ENCODE assay signal across 8 cellular contexts in genomic region chr6:86175149-86175548, GRCh38.
DNase-seq lines count a peak whose midpoint lies in the region; ATAC-seq, FAIRE-seq and TF ChIP-seq lines count a peak whose summit lies in the region.
"Not testable (repeated sequence)": the region's sequence is repeated elsewhere in the genome, so short reads cannot be mapped to it uniquely, and the experiment has no call there.

No MANE protein-coding gene starts in this region.

- H3K27me3 ChIP-seq in A673 (replicated peaks; ENCODE audit: insufficient read depth, low read depth, low read length, poor library complexity); Panc1 (ENCODE audit: control insufficient read depth, insufficient read depth, low read length); GM12878 (replicated peaks in 1 of 2; ENCODE audit: control insufficient read depth in 2 of 2, insufficient read depth in 2 of 2, low read length in 1 of 2); iPS DF 6.9 (ENCODE audit: control insufficient read depth, insufficient read depth, low read length); trophoblast cell (ENCODE audit: insufficient read depth, low read length): not testable (repeated sequence)

- TF ChIP-seq RAD21 in GM12878 (IDR thresholded peaks at IDR 0.05; ENCODE audit: insufficient read depth, low read depth, low read length), result 0 out of 2 replicates have a peak, but pooled peaks have one; percentile 24

- not testable (repeated sequence) for H3K4me1 ChIP-seq in A673 (ENCODE audit: insufficient read depth, low read length, poor library complexity, severe bottlenecking); Panc1 (ENCODE audit: control insufficient read depth, insufficient read depth, low read length); GM12878 (ENCODE audit: control insufficient read depth, insufficient read depth, low read length); iPS DF 6.9 (ENCODE audit: control insufficient read depth, insufficient read depth, low read length); trophoblast cell (ENCODE audit: control insufficient read depth in 1 of 2, insufficient read depth in 2 of 2, low read length in 2 of 2)

- not testable (repeated sequence) for H4K8ac ChIP-seq in trophoblast cell (ENCODE audit: low read depth, low read length)

- not testable (repeated sequence) for H3K79me2 ChIP-seq in GM12878 (ENCODE audit: control insufficient read depth, insufficient read depth, low read length); trophoblast cell (ENCODE audit: control insufficient read depth, insufficient read depth, low read length, poor library complexity)

- not testable (repeated sequence) for H3K9me3 ChIP-seq in A673 (ENCODE audit: low read depth, low read length, poor library complexity, severe bottlenecking); Panc1 (ENCODE audit: control insufficient read depth, insufficient read depth, low read depth, low read length); GM12878 (replicated peaks; ENCODE audit: control insufficient read depth, insufficient read depth, low read length); iPS DF 6.9 (ENCODE audit: control insufficient read depth, insufficient read depth, low read length); trophoblast cell (ENCODE audit: insufficient read depth, low read depth, low read length)

- TF ChIP-seq EP300 in GM12878 (IDR thresholded peaks at IDR 0.05; ENCODE audit: borderline replicate concordance in 1 of 2, control insufficient read depth in 1 of 2, low read depth in 2 of 2, low read length in 2 of 2), result not testable (repeated sequence)

- CTCF ChIA-PET in A673 (lab: Charles Lee); Panc1 (lab: Charles Lee): not testable (repeated sequence)
- CTCF ChIA-PET in GM12878 (lab: Yijun Ruan, JAX), result interaction anchor here (0.7 to 1.2 kb wide), 2 partner anchors 252 to 254 kb away, joined by 3 to 4 read pairs; no protein-coding TSS in a partner anchor

- not testable (repeated sequence) for H4K20me1 ChIP-seq in GM12878 (ENCODE audit: control insufficient read depth, insufficient read depth)

- not testable (repeated sequence) for H2BK120ac ChIP-seq in trophoblast cell (ENCODE audit: insufficient read depth, low read length, poor library complexity)

- not testable (repeated sequence) for H3K4me3 ChIP-seq in A673 (ENCODE audit: low read depth, low read length, poor library complexity, severe bottlenecking); GM12864 (ENCODE audit: low read depth, low read length); Panc1 (ENCODE audit: low read depth in 2 of 2, low read length in 2 of 2); GM12878; iPS DF 6.9 (ENCODE audit: low read length); trophoblast cell (ENCODE audit: low read depth, low read length)

- BruUV-seq in A673 (replicated peaks; lab: Mats Ljungman, UMichigan); Panc1 (replicated peaks; lab: Mats Ljungman, UMichigan); GM12878 (replicated peaks; lab: Mats Ljungman, UMichigan): not testable (repeated sequence)

- H4K91ac ChIP-seq in trophoblast cell (ENCODE audit: low read depth, low read length), result peak overlapping the region; percentile 28

- POLR2A ChIA-PET in A673 (lab: Charles Lee; ENCODE audit: low non-redundant PET); Panc1 (lab: Charles Lee); GM12878 (lab: Charles Lee): not testable (repeated sequence)

- not testable (repeated sequence) for H3K4me2 ChIP-seq in GM12878 (ENCODE audit: control insufficient read depth, insufficient read depth); trophoblast cell (ENCODE audit: low read length)

- H2BK5ac ChIP-seq in trophoblast cell (ENCODE audit: low read depth, low read length, poor library complexity), result not testable (repeated sequence)

- intact Hi-C loops in A673 (cut with micrococcal nuclease; ENCODE audit: unreplicated experiment), result loop anchor here (1.0 to 2.0 kb wide), 2 partner anchors 252 to 418 kb away; no protein-coding TSS in a partner anchor
- intact Hi-C loops in Panc1 (cut with micrococcal nuclease; ENCODE audit: unreplicated experiment), result loop anchor here (1.0 kb wide), 2 partner anchors 252 to 418 kb away; no protein-coding TSS in a partner anchor
- intact Hi-C loops in GM12878 (cut with micrococcal nuclease; ENCODE audit: unreplicated experiment), result loop anchor here (1.0 to 5.0 kb wide), 2 partner anchors 252 to 418 kb away; no protein-coding TSS in a partner anchor

- not testable (repeated sequence) for H3K36me3 ChIP-seq in A673 (ENCODE audit: insufficient read depth, low read length, poor library complexity, severe bottlenecking); Panc1 (ENCODE audit: control insufficient read depth, insufficient read depth, low read length); GM12878 (ENCODE audit: control insufficient read depth in 2 of 2, insufficient read depth in 2 of 2, low read length in 1 of 2); iPS DF 6.9 (ENCODE audit: control insufficient read depth, insufficient read depth, low read length); trophoblast cell (ENCODE audit: control insufficient read depth in 1 of 2, insufficient read depth in 2 of 2, low read length in 2 of 2)

- peak; percentile 35 for DNase-seq in A673 (ENCODE audit: low spot score)
- DNase-seq in GM12864 (ENCODE audit: low read depth); Panc1 (ENCODE audit: low read depth, low spot score); GM12878 (ENCODE audit: low read depth, low spot score): not testable (repeated sequence)
- DNase-seq in NCI-H345 (lab: John Stamatoyannopoulos, UW), result peak; percentile 2
- DNase-seq in iPS DF 6.9 (ENCODE audit: low read depth, low spot score), result peak; percentile 20
- peak; percentile 56 to 77 for DNase-seq in trophoblast cell

- not testable (repeated sequence) for TF ChIP-seq POLR2A in GM12878 (IDR thresholded peaks at IDR 0.05; ENCODE audit: low read depth, low read length)

- not testable (repeated sequence) for H2AFZ ChIP-seq in GM12878 (ENCODE audit: control insufficient read depth, low read depth, low read length); trophoblast cell (ENCODE audit: insufficient read depth, low read length, poor library complexity)

- RAD21 ChIA-PET in GM12878 (lab: Charles Lee; ENCODE audit: unreplicated experiment), result interaction anchor here (1.0 kb wide), 1 partner anchor 252 kb away, joined by 3 read pairs; no protein-coding TSS in a partner anchor

- not testable (repeated sequence) for H3K14ac ChIP-seq in trophoblast cell (ENCODE audit: low read length)

- not testable (repeated sequence) for H3K79me1 ChIP-seq in trophoblast cell (ENCODE audit: low read length)

- not testable (repeated sequence) for ATAC-seq in Panc1, GM12878

- not testable (repeated sequence) for H4K12ac ChIP-seq in trophoblast cell (ENCODE audit: low read depth, low read length)

- H3K23ac ChIP-seq in trophoblast cell (ENCODE audit: low read length), result not testable (repeated sequence)

- H3K27ac ChIP-seq in A673 (ENCODE audit: low read depth, low read length, poor library complexity, severe bottlenecking); Panc1 (ENCODE audit: low read length); GM12878 (ENCODE audit: control insufficient read depth, insufficient read depth); iPS DF 6.9 (ENCODE audit: low read length); trophoblast cell (ENCODE audit: low read depth, low read length): not testable (repeated sequence)

- FAIRE-seq in GM12878 (lab: Jason Lieb, UNC), result not testable (repeated sequence)

- not testable (repeated sequence) for H2BK12ac ChIP-seq in trophoblast cell (ENCODE audit: low read length)

- in situ Hi-C loops in Panc1 (cut with HindIII; ENCODE audit: low pct_unique_long_range_greater_than_20kb, low sequenced_read_pairs); GM12878 (cut with MboI): not testable (repeated sequence)

- H3K18ac ChIP-seq in trophoblast cell (ENCODE audit: low read length), result not testable (repeated sequence)

- WGBS in GM12878 (ENCODE audit: insufficient coverage, insufficient replicate concordance, low lambda C conversion rate, missing lambda C conversion rate), result 9% methylated on average over 9 of the region's 9 CpGs
- no CpG with 5 or more reads among the region's 9 CpGs for WGBS in iPS DF 6.9 (ENCODE audit: insufficient coverage, insufficient read length)
- no CpG with 5 or more reads among the region's 9 CpGs for WGBS in trophoblast cell (ENCODE audit: extremely low coverage, insufficient coverage, insufficient read length)

- not testable (repeated sequence) for H3K4ac ChIP-seq in trophoblast cell (ENCODE audit: low read depth, low read length)

- not testable (repeated sequence) for H3K9ac ChIP-seq in GM12878 (ENCODE audit: control insufficient read depth, insufficient read depth, low read length); trophoblast cell (ENCODE audit: low read length)

- H2AK5ac ChIP-seq in trophoblast cell (ENCODE audit: low read length), result peak overlapping the region; percentile 74

- TF ChIP-seq CTCF in A673 (conservative IDR thresholded peaks at IDR 0.05; ENCODE audit: low read depth, low read length) (peak; percentile 43), GM12864 (IDR thresholded peaks at IDR 0.05; ENCODE audit: low read depth, low read length, missing control alignments) (peak; percentile 49), LNCAP (IDR thresholded peaks at IDR 0.05) (peak; percentile 50; the same call in 1 of the 2 replicates), Panc1 (IDR thresholded peaks at IDR 0.05) (peak; percentile 66), GM12878 (IDR thresholded peaks at IDR 0.05 in 2 of 3, conservative IDR thresholded peaks at IDR 0.05 in 1 of 3; ENCODE audit: control insufficient read depth in 2 of 3, extremely low read depth in 1 of 3, insufficient read depth in 1 of 3, low read depth in 3 of 3, low read length in 3 of 3) (peak; percentile 25 to 47 (median 25); a peak in 4 of 6 replicates)

- SMC1A ChIA-PET in GM12878 (lab: Charles Lee; ENCODE audit: uncharacterized antibody, unreplicated experiment), result interaction anchor here (1.9 kb wide), 1 partner anchor 253 kb away, joined by 4 read pairs; no protein-coding TSS in a partner anchor

TF ChIP-seq in GM12878, 131 proteins besides CTCF, POLR2A, EP300 and RAD21:
- peak; percentile 27; the same call in 1 of the 2 replicates for TF ChIP-seq SMC3 (IDR thresholded peaks at IDR 0.05; ENCODE audit: borderline replicate concordance, low read length)
TF ChIP-seq in GM12878: peak in this region for 1; not testable (repeated sequence) for 130.
